18 cellular contexts compared by ENCODE assay signal in genomic region chr6:150280703-150281102, GRCh38.
DNase-seq lines count a peak whose midpoint lies in the region; ATAC-seq, FAIRE-seq and TF ChIP-seq lines count a peak whose summit lies in the region.
"Had no signal": no experiment of that assay in that cellular context is flagged by ENCODE, and none has a peak within 500 bp of the region (broad histone marks: within the 10 kb centered on the region; RNA-seq: fewer than 3 reads in every experiment).

No MANE protein-coding gene starts in this region.

- TF ChIP-seq POLR2A in K562 (conservative IDR thresholded peaks at IDR 0.05): no peak

- peaks cover 0 to 2% (median 0%) of the 10 kb centered on the region in 3 donors for H3K9me3 Mint-ChIP-seq in T-cell
- H3K9me3 Mint-ChIP-seq: CD4-positive, alpha-beta T cell; GM23338 had no signal

- intact Hi-C loops in K562 (cut with micrococcal nuclease): no loop called here

- ATAC-seq in K562 (no peak), HG03175 (IDR thresholded peaks at IDR 0.05; ENCODE audit: unreplicated experiment) (no peak), HG02884 (IDR thresholded peaks at IDR 0.05; ENCODE audit: unreplicated experiment) (no peak), T-cell (replicated peaks in 1 of 4) (no peak)
- ATAC-seq: GM23338 had no signal

- H3K9ac ChIP-seq in K562 (ENCODE audit: insufficient read depth in 1 of 2, low read depth in 2 of 2, low read length in 2 of 2): no peak overlapping the region

- no peaks in the 10 kb centered on the region for H3K36me3 Mint-ChIP-seq in T-cell

- in situ Hi-C loops in K562 (cut with MboI): no loop called here

- BruUV-seq in K562 (replicated peaks; lab: Mats Ljungman, UMichigan): no TSS peak

- H3K4me1 ChIP-seq in K562 (replicated peaks in 1 of 2; ENCODE audit: control insufficient read depth in 2 of 2, insufficient read depth in 2 of 2, low read length in 2 of 2): peaks cover 27 to 34% of the 10 kb centered on the region in 2 experiments
- H3K4me1 ChIP-seq: BE2C, Caco-2 had no signal

- TF ChIP-seq CTCF in AG10803 (conservative IDR thresholded peaks at IDR 0.05; ENCODE audit: low read length): no peak
- no peak for TF ChIP-seq CTCF in K562 (IDR thresholded peaks at IDR 0.05 in 2 of 3, conservative IDR thresholded peaks at IDR 0.05 in 1 of 3; ENCODE audit: insufficient read depth in 2 of 3, low read depth in 1 of 3, low read length in 3 of 3)

- H2AFZ ChIP-seq in K562 (ENCODE audit: low read depth, low read length): 0 out of 2 replicates have a peak overlapping the region, but pooled peaks have one; percentile 17
- H2AFZ ChIP-seq: GM23338 had no signal

- H3K4me3 ChIP-seq in AG10803 (ENCODE audit: low read length) (no peak overlapping the region), K562 (no peak overlapping the region)
- H3K4me3 ChIP-seq: GM23338 had no signal

- peaks cover 32 to 40% of the 10 kb centered on the region in 2 donors for H3K27me3 Mint-ChIP-seq in T-cell

- CTCF ChIA-PET in K562 (lab: Yijun Ruan, JAX; ENCODE audit: low intra/inter-chr PET ratio) (no interaction called here), T-cell (lab: Charles Lee) (interaction anchor here in 1 of 2 donors (0.6 kb wide), 1 partner anchor 544 kb away, joined by 4 read pairs; no protein-coding TSS in a partner anchor)

- H3K4me2 ChIP-seq in K562 (ENCODE audit: insufficient read depth, low read length): no peak overlapping the region
- H3K4me2 ChIP-seq: GM23338 had no signal

- no peaks in the 10 kb centered on the region for H3K27me3 ChIP-seq in K562 (ENCODE audit: control insufficient read depth in 2 of 2, insufficient read depth in 2 of 2, low read length in 2 of 2)
- H3K27me3 ChIP-seq: BE2C had no signal

- no peaks in the 10 kb centered on the region for H3K9me1 ChIP-seq in K562 (ENCODE audit: control insufficient read depth, insufficient read depth, low read length)

- WGBS in K562 (ENCODE audit: insufficient coverage, low coverage, missing lambda C conversion rate): 53% methylated on average over 1 of the region's 1 CpG

- POLR2A ChIA-PET in K562 (lab: Yijun Ruan, JAX) (no interaction called here), T-cell (lab: Charles Lee) (no interaction called here)

- no peaks in the 10 kb centered on the region for H3K9me3 ChIP-seq in K562 (replicated peaks; ENCODE audit: control insufficient read depth, insufficient read depth, low read depth, low read length)
- H3K9me3 ChIP-seq: BE2C, Caco-2 had no signal

- DNase-seq in AG10803 (ENCODE audit: low read depth) (peak; percentile 32), OCI-M1 (lab: John Stamatoyannopoulos, UW) (peak; percentile 65), K562 (ENCODE audit: extremely low read depth in 1 of 4, low spot score in 3 of 4) (no peak), T-cell (no peak)
- DNase-seq: BE2C; Caco-2; CD4-positive, alpha-beta T cell; HCEC 1CT; KBM-7 had no signal

- TF ChIP-seq RAD21 in Ishikawa (IDR thresholded peaks at IDR 0.05; ENCODE audit: low read depth): no peak
- TF ChIP-seq RAD21 in K562 (CRISPR knock-in tag; conservative IDR thresholded peaks at IDR 0.05 in 1 of 2, IDR thresholded peaks at IDR 0.05 in 1 of 2): no peak

- TF ChIP-seq EP300 in Ishikawa (IDR thresholded peaks at IDR 0.05; ENCODE audit: borderline replicate concordance) (no peak), K562 (IDR thresholded peaks at IDR 0.05; ENCODE audit: low read length) (no peak)

- H3K4me3 Mint-ChIP-seq in T-cell: no peak overlapping the region
- H3K4me3 Mint-ChIP-seq: CD4-positive, alpha-beta T cell; GM23338 had no signal

- no peak for FAIRE-seq in K562 (lab: Jason Lieb, UNC)
- FAIRE-seq: D721Med, G401.6, GM12891, H54 had no signal

- no peak overlapping the region for H3K27ac Mint-ChIP-seq in T-cell
- H3K27ac Mint-ChIP-seq: CD4-positive, alpha-beta T cell; GM23338 had no signal

- no peaks in the 10 kb centered on the region for H3K4me1 Mint-ChIP-seq in T-cell
- H3K4me1 Mint-ChIP-seq: GM23338 had no signal

- no peak overlapping the region for H3K27ac ChIP-seq in K562 (ENCODE audit: extremely low read depth, low read depth, low read length)
- H3K27ac ChIP-seq: C4-2B had no signal

- no peaks in the 10 kb centered on the region for H3K36me3 ChIP-seq in K562 (ENCODE audit: control insufficient read depth, insufficient read depth, low read length)
- H3K36me3 ChIP-seq: BE2C had no signal

- H3K79me2 ChIP-seq in K562 (ENCODE audit: control insufficient read depth, insufficient read depth, low read length): no peaks in the 10 kb centered on the region

- H4K20me1 ChIP-seq in K562 (replicated peaks; ENCODE audit: control insufficient read depth, insufficient read depth, low read length): no peaks in the 10 kb centered on the region

TF ChIP-seq in Ishikawa, 13 proteins besides CTCF, POLR2A, EP300 and RAD21:
- no peak for TF ChIP-seq TEAD4 (IDR thresholded peaks at IDR 0.05)
- TF ChIP-seq NFIC (IDR thresholded peaks at IDR 0.05): no peak
- no peak for TF ChIP-seq TAF1 (IDR thresholded peaks at IDR 0.05; ENCODE audit: low read depth)
- no peak for TF ChIP-seq FOXM1 (IDR thresholded peaks at IDR 0.05; ENCODE audit: borderline replicate concordance, low read depth)
- no peak for TF ChIP-seq YY1 (IDR thresholded peaks at IDR 0.05; ENCODE audit: low read depth)
- TF ChIP-seq CEBPB (IDR thresholded peaks at IDR 0.05): peak; percentile 65
- TF ChIP-seq TCF12 (IDR thresholded peaks at IDR 0.05; ENCODE audit: low read depth): no peak

TF ChIP-seq in K562, 482 proteins besides CTCF, POLR2A, EP300 and RAD21:
- TF ChIP-seq CC2D1A (IDR thresholded peaks at IDR 0.05): no peak
- TF ChIP-seq NR2F6 (CRISPR knock-in tag; IDR thresholded peaks at IDR 0.05): no peak
- no peak for TF ChIP-seq RUNX1 (IDR thresholded peaks at IDR 0.05; ENCODE audit: low read depth)
- TF ChIP-seq BMI1 (IDR thresholded peaks at IDR 0.05; ENCODE audit: low read length): no peak
- peak; percentile 54 for TF ChIP-seq CEBPB (tag; IDR thresholded peaks at IDR 0.05)
- TF ChIP-seq ZBTB11 (CRISPR knock-in tag; IDR thresholded peaks at IDR 0.05): no peak

Comparison
In these comparisons a context has a peak if more than half of its experiments do, and no peak if none do; other contexts are left out.
1. DNase-seq: peak in AG10803 (single experiment) and OCI-M1 (single experiment); none in K562 (0 of 4) and T-cell (0 of 34).